ENCODE assay signal across 26 cellular contexts in genomic region chr1:20505488-20505887, GRCh38. TPM values are rescaled to one million over a fixed set of nuclear protein-coding genes. Genes with fewer than 3 reads are reported as not detected.
DNase-seq lines count a peak whose midpoint lies in the region; ATAC-seq, FAIRE-seq and TF ChIP-seq lines count a peak whose summit lies in the region.
"Had no signal": no experiment of that assay in that cellular context is flagged by ENCODE, and none has a peak within 500 bp of the region (broad histone marks: within the 10 kb centered on the region; RNA-seq: fewer than 3 reads in every experiment).

No MANE protein-coding gene starts in this region.

- intact Hi-C loops in GM12878 (cut with micrococcal nuclease; ENCODE audit: unreplicated experiment), result no loop called here

- TF ChIP-seq EP300 in GM12878 (IDR thresholded peaks at IDR 0.05; ENCODE audit: borderline replicate concordance in 1 of 2, control insufficient read depth in 1 of 2, low read depth in 2 of 2, low read length in 2 of 2) (no peak), upper lobe of left lung (IDR thresholded peaks at IDR 0.05) (no peak)

- no peak overlapping the region for H3K9ac ChIP-seq in GM12878 (ENCODE audit: control insufficient read depth, insufficient read depth, low read length)

- TF ChIP-seq CTCF in GM12878 (IDR thresholded peaks at IDR 0.05 in 2 of 3, conservative IDR thresholded peaks at IDR 0.05 in 1 of 3; ENCODE audit: control insufficient read depth in 2 of 3, extremely low read depth in 1 of 3, insufficient read depth in 1 of 3, low read depth in 3 of 3, low read length in 3 of 3) (no peak), nephron progenitor cell (IDR thresholded peaks at IDR 0.05) (no peak), upper lobe of left lung (IDR thresholded peaks at IDR 0.05) (no peak)

- H3K27ac Mint-ChIP-seq in T-helper 1 cell treated with Interleukin-12 subunit alpha and Interleukin-12 subunit beta and Interleukin-4 antibody, amounts not matched to agents 30 μg/mL and 1 μg/mL, for 36 hours, result no peak overlapping the region
- peak overlapping the region in 3 of 8 donors; percentile 17 to 52 (median 50) for H3K27ac Mint-ChIP-seq in CD8-positive, alpha-beta memory T cell
- H3K27ac Mint-ChIP-seq in nephron progenitor cell, result no peak overlapping the region

- peaks cover 15% of the 10 kb centered on the region for H3K36me3 ChIP-seq in CD8-positive, alpha-beta memory T cell (ENCODE audit: insufficient read depth, low read length)
- peaks cover 7 to 9% of the 10 kb centered on the region in 2 experiments for H3K36me3 ChIP-seq in GM12878 (ENCODE audit: control insufficient read depth in 2 of 2, insufficient read depth in 2 of 2, low read length in 1 of 2)
- peaks cover 15 to 32% (median 21%) of the 10 kb centered on the region in 4 donors for H3K36me3 ChIP-seq in upper lobe of left lung

- no peak for FAIRE-seq in GM12878 (lab: Jason Lieb, UNC)
- no peak for FAIRE-seq in GM12892 (lab: Jason Lieb, UNC)
- FAIRE-seq: GM12891 had no signal

- RAD21 ChIA-PET in GM12878 (lab: Charles Lee; ENCODE audit: unreplicated experiment), result no interaction called here

- in situ Hi-C loops in GM12878 (cut with MboI), result no loop called here

- TF ChIP-seq POLR2A in GM12878 (IDR thresholded peaks at IDR 0.05; ENCODE audit: low read depth, low read length) (no peak), upper lobe of left lung (IDR thresholded peaks at IDR 0.05) (no peak), GM12892 (IDR thresholded peaks at IDR 0.05; ENCODE audit: low read depth, low read length) (no peak)

- BruUV-seq in GM12878 (replicated peaks; lab: Mats Ljungman, UMichigan), result no TSS peak

- no peak overlapping the region for H3K4me3 ChIP-seq in CD8-positive, alpha-beta memory T cell (ENCODE audit: low read length)
- H3K4me3 ChIP-seq in GM12878 (no peak overlapping the region), upper lobe of left lung (no peak overlapping the region)
- H3K4me3 ChIP-seq: heart right ventricle, smooth muscle cell, tibial artery had no signal

- 22% methylated on average over 1 of the region's 1 CpG for WGBS in GM12878 (ENCODE audit: insufficient coverage, insufficient replicate concordance, low lambda C conversion rate, missing lambda C conversion rate)
- 82 to 86% methylated on average over 1 of the region's 1 CpG for WGBS in upper lobe of left lung, 2 donors

- TF ChIP-seq RAD21 in GM12878 (IDR thresholded peaks at IDR 0.05; ENCODE audit: insufficient read depth, low read depth, low read length), result no peak

- POLR2A ChIA-PET in CD8-positive, alpha-beta memory T cell (lab: Charles Lee), result interaction anchor here (1.4 kb wide), 1 partner anchor 20 kb away, joined by 4 read pairs; the partner anchor contains the start of gene CAMK2N1
- POLR2A ChIA-PET in GM12878 (lab: Charles Lee), result interaction anchor here (0.5 to 0.6 kb wide), 2 partner anchors 186 to 615 kb away, joined by 3 to 6 read pairs; no protein-coding TSS in a partner anchor

- 0 out of 2 replicates have a peak overlapping the region, but pooled peaks have one; percentile 5 for H3K4me2 ChIP-seq in GM12878 (ENCODE audit: control insufficient read depth, insufficient read depth)

- no peaks in the 10 kb centered on the region for H3K27me3 ChIP-seq in CD8-positive, alpha-beta memory T cell (ENCODE audit: insufficient read depth, low read length, poor library complexity, severe bottlenecking)
- H3K27me3 ChIP-seq in GM12878 (replicated peaks in 1 of 2; ENCODE audit: control insufficient read depth in 2 of 2, insufficient read depth in 2 of 2, low read length in 1 of 2) (no peaks in the 10 kb centered on the region), upper lobe of left lung (no peaks in the 10 kb centered on the region)
- H3K27me3 ChIP-seq: tibial artery had no signal

- H3K27me3 Mint-ChIP-seq in T-helper 1 cell treated with Interleukin-12 subunit alpha and Interleukin-12 subunit beta and Interleukin-4 antibody, amounts not matched to agents 30 μg/mL and 1 μg/mL, for 36 hours (ENCODE audit: low read depth), result no peaks in the 10 kb centered on the region
- no peaks in the 10 kb centered on the region for H3K27me3 Mint-ChIP-seq in CD8-positive, alpha-beta memory T cell
- H3K27me3 Mint-ChIP-seq in nephron progenitor cell (ENCODE audit: low read depth, poor library complexity), result peaks cover 26% of the 10 kb centered on the region

- H3K9me3 ChIP-seq in CD8-positive, alpha-beta memory T cell (ENCODE audit: low read length), result no peaks in the 10 kb centered on the region
- H3K9me3 ChIP-seq in GM12878 (replicated peaks; ENCODE audit: control insufficient read depth, insufficient read depth, low read length) (no peaks in the 10 kb centered on the region), upper lobe of left lung (no peaks in the 10 kb centered on the region)
- H3K9me3 ChIP-seq: Caco-2, heart right ventricle, neutrophil, tibial artery had no signal

- peaks cover 13% of the 10 kb centered on the region for H3K4me1 ChIP-seq in CD8-positive, alpha-beta memory T cell (ENCODE audit: insufficient read depth, low read length)
- H3K4me1 ChIP-seq in GM12878 (ENCODE audit: control insufficient read depth, insufficient read depth, low read length), result no peaks in the 10 kb centered on the region
- H3K4me1 ChIP-seq in upper lobe of left lung, result peaks cover 16 to 38% (median 24%) of the 10 kb centered on the region in 4 donors
- H3K4me1 ChIP-seq: Caco-2 had no signal

- peaks cover 10% of the 10 kb centered on the region for H3K79me2 ChIP-seq in GM12878 (ENCODE audit: control insufficient read depth, insufficient read depth, low read length)

- DNase-seq in T-helper 1 cell (no peak), GM12878 (ENCODE audit: low read depth, low spot score) (no peak), nephron progenitor cell (no peak), upper lobe of left lung (no peak), GM12892 (ENCODE audit: insufficient read length) (no peak), NOMO-1 treated with DMSO at 0.1 percent for 48 hours (lab: John Stamatoyannopoulos, UW; ENCODE audit: unreplicated experiment) (no peak)
- no peak for DNase-seq in CD8-positive, alpha-beta memory T cell
- DNase-seq: activated CD4-positive, alpha-beta T cell treated with anti-CD3 and anti-CD28 coated beads, Interleukin-2, amount 50 U/mL, for 4 hours; activated CD8-positive, alpha-beta memory T cell treated with anti-CD3 and anti-CD28 coated beads, Interleukin-2, amount 50 U/mL, for 48 hours; activated naive CD4-positive, alpha-beta T cell treated with Interleukin-2 at 50 U/mL for 16 hours; Caco-2; dermis blood vessel endothelial cell; DMS79 treated with DMSO at 0.1 percent for 48 hours; heart right ventricle; Karpas-422; NCI-H1694 treated with DMSO at 0.1 percent for 48 hours; OCI-M1; SIG-M5; stimulated activated naive CD4-positive, alpha-beta T cell treated with Interleukin-2 at 50 U/mL for 16 hours had no signal

- H3K9me3 Mint-ChIP-seq in T-helper 1 cell treated with Interleukin-12 subunit alpha and Interleukin-12 subunit beta and Interleukin-4 antibody, amounts not matched to agents 30 μg/mL and 1 μg/mL, for 36 hours, result no peaks in the 10 kb centered on the region
- H3K9me3 Mint-ChIP-seq in CD8-positive, alpha-beta memory T cell, result no peaks in the 10 kb centered on the region
- H3K9me3 Mint-ChIP-seq in nephron progenitor cell, result no peaks in the 10 kb centered on the region

- SMC1A ChIA-PET in GM12878 (lab: Charles Lee; ENCODE audit: uncharacterized antibody, unreplicated experiment), result interaction anchor here (1.0 kb wide), 1 partner anchor 10 kb away, joined by 4 read pairs; no protein-coding TSS in a partner anchor

- CTCF ChIA-PET in CD8-positive, alpha-beta memory T cell (lab: Charles Lee), result interaction anchor here (2.5 kb wide), 1 partner anchor 12 kb away, joined by 12 read pairs; no protein-coding TSS in a partner anchor
- CTCF ChIA-PET in GM12878 (lab: Yijun Ruan, JAX), result interaction anchor here (0.5 to 1.3 kb wide), 2 partner anchors 11 to 1950 kb away, joined by 3 read pairs; no protein-coding TSS in a partner anchor

- H4K20me1 ChIP-seq in GM12878 (ENCODE audit: control insufficient read depth, insufficient read depth), result no peaks in the 10 kb centered on the region

- H3K36me3 Mint-ChIP-seq in T-helper 1 cell treated with Interleukin-12 subunit alpha and Interleukin-12 subunit beta and Interleukin-4 antibody, amounts not matched to agents 30 μg/mL and 1 μg/mL, for 36 hours (ENCODE audit: low read depth), result peaks cover 9% of the 10 kb centered on the region
- H3K36me3 Mint-ChIP-seq in CD8-positive, alpha-beta memory T cell, result peaks cover 0 to 43% (median 9%) of the 10 kb centered on the region in 3 donors
- peaks cover 14% of the 10 kb centered on the region for H3K36me3 Mint-ChIP-seq in nephron progenitor cell (ENCODE audit: low read depth)

- no peak overlapping the region for H2AFZ ChIP-seq in GM12878 (ENCODE audit: control insufficient read depth, low read depth, low read length)

- no peak overlapping the region for H3K27ac ChIP-seq in CD8-positive, alpha-beta memory T cell (ENCODE audit: low read depth, low read length)
- no peak overlapping the region for H3K27ac ChIP-seq in GM12878 (ENCODE audit: control insufficient read depth, insufficient read depth)
- H3K27ac ChIP-seq in upper lobe of left lung, result no peak overlapping the region
- H3K27ac ChIP-seq: 22Rv1, heart right ventricle, neutrophil, tibial artery had no signal

- peaks cover 18% of the 10 kb centered on the region for H3K4me1 Mint-ChIP-seq in T-helper 1 cell treated with Interleukin-12 subunit alpha and Interleukin-12 subunit beta and Interleukin-4 antibody, amounts not matched to agents 30 μg/mL and 1 μg/mL, for 36 hours (ENCODE audit: low read depth)
- peaks cover 23 to 34% (median 33%) of the 10 kb centered on the region in 3 donors for H3K4me1 Mint-ChIP-seq in CD8-positive, alpha-beta memory T cell
- peaks cover 28% of the 10 kb centered on the region for H3K4me1 Mint-ChIP-seq in nephron progenitor cell

- H3K4me3 Mint-ChIP-seq in T-helper 1 cell treated with Interleukin-12 subunit alpha and Interleukin-12 subunit beta and Interleukin-4 antibody, amounts not matched to agents 30 μg/mL and 1 μg/mL, for 36 hours, result peak overlapping the region; percentile 37
- H3K4me3 Mint-ChIP-seq in CD8-positive, alpha-beta memory T cell, result peak overlapping the region in 4 of 7 donors; percentile 45 to 85 (median 66)
- H3K4me3 Mint-ChIP-seq in nephron progenitor cell, result peak overlapping the region; percentile 68

- ATAC-seq in GM12878 (no peak), upper lobe of left lung (ENCODE audit: low FRiP score in 2 of 2) (no peak)
- ATAC-seq: heart right ventricle, left lobe of liver had no signal

RNA-seq across cellular contexts. Expression of gene MUL1, which starts 2.5 kb away (rescaled TPM):
- total RNA-seq in CD8-positive, alpha-beta memory T cell, result 10 to 100 TPM; 21.3 to 23.3 TPM
- polyA plus RNA-seq in CD8-positive, alpha-beta memory T cell, result 42.2 TPM
- total RNA-seq in GM12878 (2013; cell fraction: nucleolus; rRNA removed), result 14.2 and 18.1 TPM in 2 replicates
- total RNA-seq in GM12878 (2014; rRNA removed) (14.7 and 15.6 TPM in 2 replicates), GM12878 (2014; rRNA removed; fragmentation: Illumina TruSeq; extraction: Trizol) (7.6 and 9.1 TPM in 2 replicates), GM12878 (2021) (19.6 and 21.0 TPM in 2 replicates), upper lobe of left lung (10 to 100 TPM; 15.7 to 39.3 (median 30.8) TPM)
- polyA plus RNA-seq in GM12878 (2011; ENCODE audit: low read depth), result 8.6 TPM
- polyA plus RNA-seq in GM12878 (2011; rRNA removed) (7.7 and 15.3 TPM in 2 replicates), GM12878 (2014; fragmentation: Illumina TruSeq; extraction: Trizol) (6.9 and 12.2 TPM in 2 replicates), GM12878 (2014; fragmentation: Nextera tagmentation; extraction: Ambion mirVana) (1 to 10 TPM; 4.9 to 8.1 TPM), GM12878 (2014; rRNA removed) (16.3 and 19.1 TPM in 2 replicates), GM12878 (2016; fragmentation: Nextera tagmentation; extraction: Ambion mirVana) (10 to 100 TPM; 25.9 to 27.0 TPM)
- polyA plus RNA-seq in GM12878 (2011; cell fraction: cytosol; rRNA removed), result 20.4 TPM in 2 replicates
- 10.5 and 11.2 TPM in 2 replicates for polyA plus RNA-seq in GM12878 (2011; cell fraction: nucleus; rRNA removed)
- polyA plus RNA-seq in GM12878 (2012), result 12.7 and 14.5 TPM in 2 replicates
- polyA minus RNA-seq in GM12878 (2011; rRNA and poly(A)+ RNA removed), result 11.8 and 19.4 TPM in 2 replicates
- polyA minus RNA-seq in GM12878 (2011; cell fraction: cytosol; rRNA and poly(A)+ RNA removed), result 5.2 and 6.3 TPM in 2 replicates
- 6.8 and 12.2 TPM in 2 replicates for polyA minus RNA-seq in GM12878 (2011; cell fraction: nucleus; rRNA and poly(A)+ RNA removed)
- polyA plus RNA-seq in GM12892 (2012; ENCODE audit: missing spikeins), result 9.3 TPM

RNA-seq across cellular contexts. Expression of gene CAMK2N1, which starts 19.5 kb away (rescaled TPM):
- total RNA-seq in CD8-positive, alpha-beta memory T cell, result 1 to 10 TPM; 2.8 TPM
- 1.7 TPM for polyA plus RNA-seq in CD8-positive, alpha-beta memory T cell
- not detected in 2 replicates for total RNA-seq in GM12878 (2013; cell fraction: nucleolus; rRNA removed)
- total RNA-seq in GM12878 (2014; rRNA removed) (not detected in 2 replicates), GM12878 (2014; rRNA removed; fragmentation: Illumina TruSeq; extraction: Trizol) (not detected in 2 replicates), GM12878 (2021) (0.08 and 0.23 TPM in 2 replicates), upper lobe of left lung (10 to 100 TPM; 18.4 to 63.9 (median 28.1) TPM)
- not detected for polyA plus RNA-seq in GM12878 (2011; ENCODE audit: low read depth)
- polyA plus RNA-seq in GM12878 (2011; rRNA removed) (not detected in 2 replicates), GM12878 (2014; fragmentation: Illumina TruSeq; extraction: Trizol) (not detected in 2 replicates), GM12878 (2014; fragmentation: Nextera tagmentation; extraction: Ambion mirVana) (not detected), GM12878 (2014; rRNA removed) (not detected in 2 replicates), GM12878 (2016; fragmentation: Nextera tagmentation; extraction: Ambion mirVana) (not detected)
- not detected in 2 replicates for polyA plus RNA-seq in GM12878 (2011; cell fraction: cytosol; rRNA removed)
- polyA plus RNA-seq in GM12878 (2011; cell fraction: nucleus; rRNA removed), result not detected in 2 replicates
- polyA plus RNA-seq in GM12878 (2012), result not detected in 2 replicates
- polyA minus RNA-seq in GM12878 (2011; rRNA and poly(A)+ RNA removed), result not detected in 2 replicates
- polyA minus RNA-seq in GM12878 (2011; cell fraction: cytosol; rRNA and poly(A)+ RNA removed), result not detected in 2 replicates
- polyA minus RNA-seq in GM12878 (2011; cell fraction: nucleus; rRNA and poly(A)+ RNA removed), result not detected in 2 replicates
- polyA plus RNA-seq in GM12892 (2012; ENCODE audit: missing spikeins), result not detected

RNA-seq across cellular contexts. Expression of gene FAM43B, which starts 46.9 kb away (rescaled TPM):
- not detected for total RNA-seq in CD8-positive, alpha-beta memory T cell
- polyA plus RNA-seq in CD8-positive, alpha-beta memory T cell, result not detected
- not detected in 2 replicates for total RNA-seq in GM12878 (2013; cell fraction: nucleolus; rRNA removed)
- total RNA-seq in GM12878 (2014; rRNA removed), result not detected in 2 replicates
- total RNA-seq in GM12878 (2014; rRNA removed; fragmentation: Illumina TruSeq; extraction: Trizol), result not detected in 2 replicates
- not detected in 2 replicates for total RNA-seq in GM12878 (2021)
- polyA plus RNA-seq in GM12878 (2011; ENCODE audit: low read depth), result not detected
- not detected in 2 replicates for polyA plus RNA-seq in GM12878 (2011; rRNA removed)
- not detected in 2 replicates for polyA plus RNA-seq in GM12878 (2011; cell fraction: cytosol; rRNA removed)
- not detected in 2 replicates for polyA plus RNA-seq in GM12878 (2011; cell fraction: nucleus; rRNA removed)
- not detected in 2 replicates for polyA plus RNA-seq in GM12878 (2012)
- polyA plus RNA-seq in GM12878 (2014; fragmentation: Illumina TruSeq; extraction: Trizol), result not detected in 2 replicates
- polyA plus RNA-seq in GM12878 (2014; fragmentation: Nextera tagmentation; extraction: Ambion mirVana), result not detected
- not detected in 2 replicates for polyA plus RNA-seq in GM12878 (2014; rRNA removed)
- polyA plus RNA-seq in GM12878 (2016; fragmentation: Nextera tagmentation; extraction: Ambion mirVana), result not detected
- not detected in 2 replicates for polyA minus RNA-seq in GM12878 (2011; rRNA and poly(A)+ RNA removed)
- not detected in 2 replicates for polyA minus RNA-seq in GM12878 (2011; cell fraction: cytosol; rRNA and poly(A)+ RNA removed)
- polyA minus RNA-seq in GM12878 (2011; cell fraction: nucleus; rRNA and poly(A)+ RNA removed), result not detected in 2 replicates
- total RNA-seq in upper lobe of left lung, result 1 to 10 TPM in 1 of 6 donors, under 1 TPM in 2, not detected in 3; 0.23 to 1.2 (median 0.30) TPM
- polyA plus RNA-seq in GM12892 (2012; ENCODE audit: missing spikeins), result not detected
- total RNA-seq: dermis blood vessel endothelial cell had no signal

Comparison
In these comparisons a context has a peak if more than half of its experiments do, and no peak if none do; other contexts are left out.
1. RNA of gene CAMK2N1, which starts 19.5 kb away (total RNA-seq): 18.4 to 63.9 TPM in upper lobe of left lung; 2.8 TPM in CD8-positive, alpha-beta memory T cell and 0.08 to 0.23 TPM in GM12878; every median in the first group is over 4 times any median in the second.
2. Peak in every context shown above with its lines, with median percentiles within 50 percentile points of each other: H3K4me3 Mint-ChIP-seq.